In genomic region chr16:75113046-75113491, GRCh38 we compare ENCODE assay signal across 1 cellular context.
TF ChIP-seq lines count a peak whose summit lies in the region.

No MANE protein-coding gene starts in this region.

TF ChIP-seq in GM23338, 12 proteins besides CTCF, POLR2A, EP300 and RAD21:
- TF ChIP-seq REST (IDR thresholded peaks at IDR 0.05; ENCODE audit: unreplicated experiment): no peak
- no peak for TF ChIP-seq ZNF114 (CRISPR knock-in tag; IDR thresholded peaks at IDR 0.05)
- TF ChIP-seq ZNF462 (CRISPR knock-in tag; IDR thresholded peaks at IDR 0.05): no peak
- no peak for TF ChIP-seq JUNB (IDR thresholded peaks at IDR 0.05; ENCODE audit: unreplicated experiment)
- no peak for TF ChIP-seq CREB1 (CRISPR knock-in tag; IDR thresholded peaks at IDR 0.05; ENCODE audit: low read depth)
- TF ChIP-seq POLR2AphosphoS5 (IDR thresholded peaks at IDR 0.05; ENCODE audit: low read depth): no peak; the same call in 1 of the 2 replicates
- no peak for TF ChIP-seq STAT1 (IDR thresholded peaks at IDR 0.05; ENCODE audit: unreplicated experiment)
- TF ChIP-seq NANOG (IDR thresholded peaks at IDR 0.05; ENCODE audit: borderline replicate concordance): no peak
- no peak for TF ChIP-seq ZNF331 (CRISPR knock-in tag; IDR thresholded peaks at IDR 0.05; ENCODE audit: low read depth)
- no peak for TF ChIP-seq EZH2phosphoT487 (IDR thresholded peaks at IDR 0.05; ENCODE audit: unreplicated experiment)
- TF ChIP-seq, protein P1, sequence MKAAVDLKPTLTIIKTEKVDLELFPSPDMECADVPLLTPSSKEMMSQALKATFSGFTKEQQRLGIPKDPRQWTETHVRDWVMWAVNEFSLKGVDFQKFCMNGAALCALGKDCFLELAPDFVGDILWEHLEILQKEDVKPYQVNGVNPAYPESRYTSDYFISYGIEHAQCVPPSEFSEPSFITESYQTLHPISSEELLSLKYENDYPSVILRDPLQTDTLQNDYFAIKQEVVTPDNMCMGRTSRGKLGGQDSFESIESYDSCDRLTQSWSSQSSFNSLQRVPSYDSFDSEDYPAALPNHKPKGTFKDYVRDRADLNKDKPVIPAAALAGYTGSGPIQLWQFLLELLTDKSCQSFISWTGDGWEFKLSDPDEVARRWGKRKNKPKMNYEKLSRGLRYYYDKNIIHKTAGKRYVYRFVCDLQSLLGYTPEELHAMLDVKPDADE (IDR thresholded peaks at IDR 0.05): no peak
- TF ChIP-seq EZH2 (IDR thresholded peaks at IDR 0.05; ENCODE audit: low read depth, unreplicated experiment): no peak
